In genomic region chr7:120400806-120401455, GRCh38 we compare ENCODE assay signal across 16 cellular contexts.
DNase-seq lines count a peak whose midpoint lies in the region; ATAC-seq, FAIRE-seq and TF ChIP-seq lines count a peak whose summit lies in the region.
"Had no signal": no experiment of that assay in that cellular context is flagged by ENCODE, and none has a peak within 500 bp of the region (broad histone marks: within the 10 kb centered on the region; RNA-seq: fewer than 3 reads in every experiment).

No MANE protein-coding gene starts in this region.

- no peak overlapping the region for H3K4me3 Mint-ChIP-seq in CD8-positive, alpha-beta memory T cell
- H3K4me3 Mint-ChIP-seq: activated naive CD4-positive, alpha-beta T cell treated with anti-CD3 and anti-CD28 coated beads, Interleukin-2, amount 50 U/mL, for 24 hours had no signal

- no peak for TF ChIP-seq CTCF in MM.1S (IDR thresholded peaks at IDR 0.05; ENCODE audit: low read length)

- no peak overlapping the region for H3K27ac Mint-ChIP-seq in CD8-positive, alpha-beta memory T cell
- H3K27ac Mint-ChIP-seq: activated naive CD4-positive, alpha-beta T cell treated with anti-CD3 and anti-CD28 coated beads, Interleukin-2, amount 50 U/mL, for 24 hours had no signal

- H3K79me2 ChIP-seq in MM.1S (ENCODE audit: low read length): no peaks in the 10 kb centered on the region

- H3K9me3 Mint-ChIP-seq in CD8-positive, alpha-beta memory T cell: peaks cover 0 to 3% (median 0%) of the 10 kb centered on the region in 5 donors

- H3K27me3 ChIP-seq in MM.1S (replicated peaks; ENCODE audit: insufficient read depth, low read length): no peaks in the 10 kb centered on the region
- no peaks in the 10 kb centered on the region for H3K27me3 ChIP-seq in CD8-positive, alpha-beta memory T cell (ENCODE audit: insufficient read depth, low read length, poor library complexity, severe bottlenecking)

- H3K4me3 ChIP-seq in MM.1S (ENCODE audit: low read length): no peak overlapping the region
- no peak overlapping the region for H3K4me3 ChIP-seq in CD8-positive, alpha-beta memory T cell (ENCODE audit: low read length)

- ATAC-seq in GM21381 (IDR thresholded peaks at IDR 0.05; ENCODE audit: unreplicated experiment) (peak; percentile 30), HG02973 (IDR thresholded peaks at IDR 0.05; ENCODE audit: unreplicated experiment) (peak; percentile 34), left ventricle myocardium superior (no peak)

- no peaks in the 10 kb centered on the region for H3K9me2 ChIP-seq in MM.1S (replicated peaks; ENCODE audit: insufficient read depth, low read length)

- CTCF ChIA-PET in CD8-positive, alpha-beta memory T cell (lab: Charles Lee): no interaction called here

- peak overlapping the region; percentile 18; the same call in 1 of the 2 replicates for H2AFZ ChIP-seq in MM.1S (ENCODE audit: low read length)

- H3K27ac ChIP-seq in MM.1S (ENCODE audit: low read length): peak overlapping the region; percentile 4; the same call in 1 of the 2 replicates
- no peak overlapping the region for H3K27ac ChIP-seq in CD8-positive, alpha-beta memory T cell (ENCODE audit: low read depth, low read length)

- H3K9ac ChIP-seq in MM.1S (ENCODE audit: low read length): no peak overlapping the region

- no peaks in the 10 kb centered on the region for H3K36me3 Mint-ChIP-seq in CD8-positive, alpha-beta memory T cell
- H3K36me3 Mint-ChIP-seq: activated naive CD4-positive, alpha-beta T cell treated with anti-CD3 and anti-CD28 coated beads, Interleukin-2, amount 50 U/mL, for 24 hours had no signal

- H4K20me1 ChIP-seq in MM.1S (ENCODE audit: insufficient read depth, low read length): no peaks in the 10 kb centered on the region

- peak overlapping the region; percentile 24; the same call in 1 of the 2 replicates for H3K4me2 ChIP-seq in MM.1S (ENCODE audit: low read depth, low read length)

- intact Hi-C loops in left ventricle myocardium superior (cut with micrococcal nuclease): no loop called here

- POLR2A ChIA-PET in CD8-positive, alpha-beta memory T cell (lab: Charles Lee): no interaction called here

- peak; percentile 86 for FAIRE-seq in GM12892 (lab: Jason Lieb, UNC)

- peak; percentile 40; the same call in 1 of the 2 replicates for TF ChIP-seq POLR2A in GM12892 (IDR thresholded peaks at IDR 0.05; ENCODE audit: low read depth, low read length)

- DNase-seq in GM12892 (ENCODE audit: insufficient read length) (no peak), MM.1S (no peak), activated gamma-delta T cell treated with Interleukin-2 at 50 U/mL for 16 hours (no peak), left ventricle myocardium superior (no peak), NCI-H128 (lab: John Stamatoyannopoulos, UW; ENCODE audit: unreplicated experiment) (no peak)
- no peak for DNase-seq in CD8-positive, alpha-beta memory T cell
- DNase-seq: caudate nucleus; GOT3; head of caudate nucleus; MV-4-11; NCI-H510A treated with DMSO at 0.1 percent for 48 hours; stimulated activated CD4-positive, alpha-beta T cell treated with anti-CD3 and anti-CD28 coated beads, Interleukin-2, amount 100 ng/mL, for 48 hours; stimulated activated naive CD4-positive, alpha-beta T cell had no signal

- H3K36me3 ChIP-seq in MM.1S (replicated peaks; ENCODE audit: insufficient read depth, low read length): no peaks in the 10 kb centered on the region
- H3K36me3 ChIP-seq in CD8-positive, alpha-beta memory T cell (ENCODE audit: insufficient read depth, low read length): no peaks in the 10 kb centered on the region

- H3F3A ChIP-seq in MM.1S (ENCODE audit: insufficient read depth, low read length): peaks cover 16% of the 10 kb centered on the region

- H3K4me1 ChIP-seq in MM.1S (ENCODE audit: low read length): peaks cover 28% of the 10 kb centered on the region
- no peaks in the 10 kb centered on the region for H3K4me1 ChIP-seq in CD8-positive, alpha-beta memory T cell (ENCODE audit: insufficient read depth, low read length)

- no peaks in the 10 kb centered on the region for H3K27me3 Mint-ChIP-seq in CD8-positive, alpha-beta memory T cell
- H3K27me3 Mint-ChIP-seq: activated naive CD4-positive, alpha-beta T cell treated with anti-CD3 and anti-CD28 coated beads, Interleukin-2, amount 50 U/mL, for 24 hours had no signal

- no peaks in the 10 kb centered on the region for H3K9me3 ChIP-seq in MM.1S (replicated peaks; ENCODE audit: insufficient read depth, low read length)
- H3K9me3 ChIP-seq in CD8-positive, alpha-beta memory T cell (ENCODE audit: low read length): no peaks in the 10 kb centered on the region

- H3K4me1 Mint-ChIP-seq in CD8-positive, alpha-beta memory T cell: no peaks in the 10 kb centered on the region
- H3K4me1 Mint-ChIP-seq: activated naive CD4-positive, alpha-beta T cell treated with anti-CD3 and anti-CD28 coated beads, Interleukin-2, amount 50 U/mL, for 24 hours had no signal
